In genomic region chr10:109866995-109867635, GRCh38 we compare ENCODE assay signal across 20 cellular contexts. TPM values are rescaled to one million over a fixed set of nuclear protein-coding genes. Genes with fewer than 3 reads are reported as not detected.
A peak's percentile ranks its signal among the peaks of the same experiment; 100 is the strongest.
DNase-seq lines count a peak whose midpoint lies in the region; ATAC-seq lines count a peak whose summit lies in the region.
"Had no signal": no experiment of that assay in that cellular context is flagged by ENCODE, and none has a peak within 500 bp of the region (broad histone marks: within the 10 kb centered on the region; RNA-seq: fewer than 3 reads in every experiment).

No MANE protein-coding gene starts in this region.

- H2BK15ac ChIP-seq in mesenchymal stem cell (ENCODE audit: low read depth, poor library complexity, severe bottlenecking), result no peak overlapping the region

- H2BK12ac ChIP-seq in mesenchymal stem cell (ENCODE audit: low read length in 2 of 2), result no peak overlapping the region

- H3K23ac ChIP-seq in mesenchymal stem cell (ENCODE audit: low read length in 2 of 2), result no peak overlapping the region

- peak overlapping the region; percentile 35 for H2AK5ac ChIP-seq in mesenchymal stem cell (ENCODE audit: low read length, severe bottlenecking)

- H4K91ac ChIP-seq in mesenchymal stem cell (ENCODE audit: low read length), result no peak overlapping the region

- no peak overlapping the region for H3K9ac ChIP-seq in mesenchymal stem cell (ENCODE audit: low read length)

- H3K4me3 ChIP-seq in mesenchymal stem cell (ENCODE audit: insufficient read depth in 1 of 2, low read depth in 1 of 2, low read length in 2 of 2), result no peak overlapping the region
- H3K4me3 ChIP-seq: Peyer's patch, sigmoid colon, SJSA1 had no signal

- H3K36me3 ChIP-seq in mesenchymal stem cell (ENCODE audit: control insufficient read depth in 1 of 2, insufficient read depth in 2 of 2, low read depth in 1 of 2, low read length in 2 of 2), result peaks cover 60 to 94% of the 10 kb centered on the region in 2 experiments

- WGBS in mesenchymal stem cell, result 96% methylated on average over 4 of the region's 4 CpGs

- no peak overlapping the region for H3K18ac ChIP-seq in mesenchymal stem cell (ENCODE audit: low read depth in 1 of 2, low read length in 2 of 2)

- no peak overlapping the region for H3K14ac ChIP-seq in mesenchymal stem cell (ENCODE audit: low read length in 2 of 2)

- no peak overlapping the region for H2AFZ ChIP-seq in mesenchymal stem cell (ENCODE audit: low read depth, low read length)

- peaks cover 20% of the 10 kb centered on the region for H3K79me1 ChIP-seq in mesenchymal stem cell (replicated peaks; ENCODE audit: low read length, poor library complexity, severe bottlenecking)

- H3K9me3 ChIP-seq in mesenchymal stem cell (ENCODE audit: control insufficient read depth, low read length), result peaks cover 9% of the 10 kb centered on the region
- H3K9me3 ChIP-seq: sigmoid colon, SJSA1 had no signal

- H2BK5ac ChIP-seq in mesenchymal stem cell (ENCODE audit: low read depth, low read length, poor library complexity, severe bottlenecking), result no peak overlapping the region

- no peak overlapping the region for H3K4ac ChIP-seq in mesenchymal stem cell (ENCODE audit: low read depth in 1 of 2, low read length in 2 of 2)

- peak; percentile 42 for DNase-seq in Caki2 (ENCODE audit: low read depth)
- peak; percentile 49 for DNase-seq in HK-2 (ENCODE audit: unreplicated experiment)
- DNase-seq in dermis blood vessel endothelial cell, result peak; percentile 61
- DNase-seq in mesenchymal stem cell, result peak; percentile 30
- DNase-seq in CD1c-positive myeloid dendritic cell (ENCODE audit: extremely low spot score), result no peak
- DNase-seq in nucleus accumbens (lab: John Stamatoyannopoulos, UW), result no peak
- DNase-seq: activated CD4-positive, CD25-positive, alpha-beta regulatory T cell; activated naive CD4-positive, alpha-beta T cell treated with anti-CD3 and anti-CD28 coated beads, Interleukin-2, amount 50 U/mL, for 16 hours; mammary epithelial cell; NCI-H1092; NCI-H1694 treated with DMSO at 0.1 percent for 48 hours; NCI-H524 treated with DMSO at 0.1 percent for 48 hours; Peyer's patch; sigmoid colon; stimulated activated CD4-positive, alpha-beta T cell treated with anti-CD3 and anti-CD28 coated beads, Interleukin-4, amount 100 ng/mL, for 4 hours; T-helper 1 cell had no signal

- H3K4me1 ChIP-seq in mesenchymal stem cell (ENCODE audit: control insufficient read depth, insufficient read depth, low read depth, low read length), result peaks cover 10% of the 10 kb centered on the region
- H3K4me1 ChIP-seq: Peyer's patch, sigmoid colon, SJSA1 had no signal

- H3K27ac ChIP-seq in mesenchymal stem cell (ENCODE audit: low read length, poor library complexity, severe bottlenecking), result peak overlapping the region; percentile 49
- H3K27ac ChIP-seq: Peyer's patch, sigmoid colon, SJSA1 had no signal

- H4K8ac ChIP-seq in mesenchymal stem cell (ENCODE audit: low read length), result no peak overlapping the region

- H3K27me3 ChIP-seq in mesenchymal stem cell (ENCODE audit: control insufficient read depth in 1 of 2, insufficient read depth in 1 of 2, low read length in 2 of 2), result no peaks in the 10 kb centered on the region
- H3K27me3 ChIP-seq: Peyer's patch, sigmoid colon, SJSA1 had no signal

- in situ Hi-C loops in Caki2 (cut with HindIII; ENCODE audit: low pct_unique_long_range_greater_than_20kb, low sequenced_read_pairs), result no loop called here

- no peak overlapping the region for H2BK120ac ChIP-seq in mesenchymal stem cell (ENCODE audit: low read depth, low read length)

- H3K4me2 ChIP-seq in mesenchymal stem cell (ENCODE audit: low read length, poor library complexity, severe bottlenecking), result no peak overlapping the region

- ATAC-seq in HG02885 (IDR thresholded peaks at IDR 0.05; ENCODE audit: poor library complexity, unreplicated experiment) (no peak), HG02571 (IDR thresholded peaks at IDR 0.05; ENCODE audit: unreplicated experiment) (no peak)
- ATAC-seq: stimulated activated memory B cell treated with anti-CD40 and anti-IgM and Interleukin-4, amounts not matched to agents 10 μg/mL and 1 μg/mL and 100 μg/mL, for 72 hours had no signal

RNA-seq across cellular contexts. Expression of gene XPNPEP1, which starts 56.2 kb away (rescaled TPM):
- 98.5 and 101 TPM in 2 replicates for total RNA-seq in Caki2 (2014; rRNA removed; shearing (Covaris generic); ENCODE audit: low replicate concordance)
- 180 and 256 TPM in 2 replicates for total RNA-seq in dermis blood vessel endothelial cell
- 48.5 TPM for polyA plus RNA-seq in mesenchymal stem cell (2013, experiment 1 of 2)
- polyA plus RNA-seq in mesenchymal stem cell (2013, experiment 2 of 2), result 47.3 TPM

Comparison
In these comparisons a context has a peak if more than half of its experiments do, and no peak if none do; other contexts are left out.
1. DNase-seq: peak in Caki2 (single experiment), HK-2 (single experiment), dermis blood vessel endothelial cell (single experiment) and mesenchymal stem cell (single experiment); none in CD1c-positive myeloid dendritic cell (single experiment) and nucleus accumbens (0 of 56).